Comparison of ENCODE assay signal across 8 cellular contexts in genomic region chr1:23555225-23555801, GRCh38. TPM values are rescaled to one million over a fixed set of nuclear protein-coding genes. Genes with fewer than 3 reads are reported as not detected.
A peak's percentile ranks its signal among the peaks of the same experiment; 100 is the strongest.
DNase-seq lines count a peak whose midpoint lies in the region; ATAC-seq and TF ChIP-seq lines count a peak whose summit lies in the region.

No MANE protein-coding gene starts in this region.

- no peak for TF ChIP-seq CTCF in GM12864 (IDR thresholded peaks at IDR 0.05; ENCODE audit: low read depth, low read length, missing control alignments)
- no peak for TF ChIP-seq CTCF in cardiac fibroblast (IDR thresholded peaks at IDR 0.05; ENCODE audit: low read depth, low read length)

- ATAC-seq in HG02678 (IDR thresholded peaks at IDR 0.05; ENCODE audit: unreplicated experiment) (no peak), HG02885 (IDR thresholded peaks at IDR 0.05; ENCODE audit: poor library complexity, unreplicated experiment) (no peak)

- H3K9me3 ChIP-seq in mesodermal cell (ENCODE audit: control insufficient read depth, low read length), result no peaks in the 10 kb centered on the region

- H3K36me3 ChIP-seq in mesodermal cell (ENCODE audit: control insufficient read depth, insufficient read depth, low read length), result peaks cover 27% of the 10 kb centered on the region

- peak overlapping the region; percentile 100 for H3K27ac ChIP-seq in mesodermal cell (ENCODE audit: low read depth, low read length, severe bottlenecking)

- H3K4me1 ChIP-seq in mesodermal cell (ENCODE audit: control insufficient read depth, insufficient read depth, low read length, poor library complexity, severe bottlenecking), result peaks cover 21% of the 10 kb centered on the region

- WGBS in mesodermal cell (ENCODE audit: insufficient coverage in 2 of 2), 2 experiments, result 2 to 3% methylated on average over 8 to 12 of the region's 18 CpGs

- no peak for DNase-seq in GM12864 (ENCODE audit: low read depth)
- DNase-seq in NCI-H1105 treated with DMSO at 0.1 percent for 48 hours (lab: John Stamatoyannopoulos, UW), result peak; percentile 88
- peak; percentile 72 to 79 for DNase-seq in cardiac fibroblast (ENCODE audit: low read depth in 2 of 2)
- DNase-seq in SIG-M5 (lab: John Stamatoyannopoulos, UW), result no peak
- no peak for DNase-seq in COLO829 (ENCODE audit: low spot score)

- H3K4me3 ChIP-seq in GM12864 (ENCODE audit: low read depth, low read length) (peak overlapping the region; percentile 53), cardiac fibroblast (replicated peaks in 1 of 2; ENCODE audit: low read depth in 2 of 2, low read length in 2 of 2) (peak overlapping the region; percentile 21 to 49), mesodermal cell (ENCODE audit: extremely low read depth, insufficient read depth, low read length, poor library complexity, severe bottlenecking) (peak overlapping the region; percentile 99)

RNA-seq across cellular contexts. Expression of gene ID3, which starts 4.0 kb away (rescaled TPM):
- polyA plus RNA-seq in mesodermal cell (2013, experiment 1 of 2), result 1,122 TPM
- polyA plus RNA-seq in mesodermal cell (2013, experiment 2 of 2), result 943 TPM

RNA-seq across cellular contexts. Expression of gene E2F2, which starts 24.3 kb away (rescaled TPM):
- polyA plus RNA-seq in mesodermal cell (2013, experiment 1 of 2), result 1.1 TPM
- polyA plus RNA-seq in mesodermal cell (2013, experiment 2 of 2), result 0.96 TPM

Comparison
In these comparisons a context has a peak if more than half of its experiments do, and no peak if none do; other contexts are left out.
1. DNase-seq: peak in NCI-H1105 treated with DMSO at 0.1 percent for 48 hours (single experiment) and cardiac fibroblast (2 of 2); none in GM12864 (single experiment), SIG-M5 (single experiment) and COLO829 (single experiment).
2. H3K4me3 ChIP-seq: peak in every context shown above with its lines; median percentile 99 in mesodermal cell; 53 in GM12864; 35 in cardiac fibroblast.